16 cellular contexts compared by ENCODE assay signal in genomic region chr9:126699401-126699851, GRCh38.
"Had no signal": no experiment of that assay in that cellular context is flagged by ENCODE, and none has a peak within 500 bp of the region (broad histone marks: within the 10 kb centered on the region; RNA-seq: fewer than 3 reads in every experiment).

No MANE protein-coding gene starts in this region.

- H3K4me3 ChIP-seq: body of pancreas, gastrocnemius medialis, heart right ventricle, SJCRH30, tibial nerve had no signal

- ATAC-seq: activated CD4-positive, CD25-positive, alpha-beta regulatory T cell treated with anti-CD3 and anti-CD28 coated beads, Interleukin-2, amount 50 U/mL, for 24 hours; body of pancreas; effector memory CD8-positive, alpha-beta T cell; gastrocnemius medialis; heart right ventricle; left lobe of liver had no signal

- H3K9me3 ChIP-seq: body of pancreas, gastrocnemius medialis, heart right ventricle, SJCRH30, tibial nerve had no signal

- DNase-seq: central memory CD4-positive, alpha-beta T cell; cortex of kidney; effector memory CD8-positive, alpha-beta T cell; erythroblast; gastrocnemius medialis; heart right ventricle; naive B cell; stimulated activated CD4-positive, alpha-beta T cell treated with anti-CD3 and anti-CD28 coated beads, Interleukin-15, amount 100 ng/mL, for 24 hours; stimulated activated CD4-positive, alpha-beta T cell treated with anti-CD3 and anti-CD28 coated beads, Interleukin-4, amount 100 ng/mL, for 24 hours; stimulated activated naive CD4-positive, alpha-beta T cell; SW 1271 had no signal

- H3K36me3 ChIP-seq: gastrocnemius medialis, heart right ventricle, SJCRH30, tibial nerve had no signal

- H3K4me1 ChIP-seq: body of pancreas, gastrocnemius medialis had no signal

- H3K27ac ChIP-seq: body of pancreas, gastrocnemius medialis, heart right ventricle, SJCRH30, tibial nerve had no signal
